ENCODE assay signal across 21 cellular contexts in genomic region chr3:84110787-84111186, GRCh38.
"Had no signal": no experiment of that assay in that cellular context is flagged by ENCODE, and none has a peak within 500 bp of the region (broad histone marks: within the 10 kb centered on the region; RNA-seq: fewer than 3 reads in every experiment).

No MANE protein-coding gene starts in this region.

- H3K4me1 ChIP-seq: heart right ventricle, prostate gland, right atrium auricular region, stomach, thyroid gland had no signal

- DNase-seq: dermis blood vessel endothelial cell; effector memory CD4-positive, alpha-beta T cell; foreskin melanocyte; glutamatergic neuron; heart right ventricle; hippocampal formation; kidney; naive thymus-derived CD8-positive, alpha-beta T cell; nephron progenitor cell; nucleus accumbens; stimulated activated CD4-positive, alpha-beta T cell treated with anti-CD3 and anti-CD28 coated beads, Interleukin-12 subunit alpha, Interleukin-12 subunit beta, amount 100 ng/mL, for 4 hours; stimulated activated CD4-positive, alpha-beta T cell treated with anti-CD3 and anti-CD28 coated beads, Interleukin-1b, Interleukin-23, amount 100 ng/mL, for 48 hours; stimulated activated CD4-positive, alpha-beta T cell treated with anti-CD3 and anti-CD28 coated beads, Interleukin-4, amount 100 ng/mL, for 1 hour; stimulated activated naive CD4-positive, alpha-beta T cell treated with Interleukin-2 at 50 U/mL for 16 hours; stomach; thyroid gland had no signal

- H3K4me3 ChIP-seq: coronary artery, esophagus muscularis mucosa, heart right ventricle, prostate gland, right atrium auricular region, smooth muscle cell, stomach, thyroid gland had no signal

- H3K27ac ChIP-seq: coronary artery, esophagus muscularis mucosa, heart right ventricle, prostate gland, right atrium auricular region, stomach, thyroid gland had no signal

- H3K4me2 ChIP-seq: smooth muscle cell had no signal

- H3K9me3 ChIP-seq: esophagus muscularis mucosa, prostate gland, right atrium auricular region, thyroid gland had no signal

- H3K36me3 ChIP-seq: esophagus muscularis mucosa, heart right ventricle, prostate gland, right atrium auricular region, stomach, thyroid gland had no signal

- H3K27me3 ChIP-seq: esophagus muscularis mucosa, heart right ventricle, right atrium auricular region, stomach, thyroid gland had no signal
